Comparison of ENCODE assay signal across 1 cellular context in genomic region chr16:88754912-88755744, GRCh38.
TF ChIP-seq lines count a peak whose summit lies in the region.

No MANE protein-coding gene starts in this region.

TF ChIP-seq in K562, 482 proteins besides CTCF, POLR2A, EP300 and RAD21:
- peak; percentile 19 for TF ChIP-seq FIP1L1 (IDR thresholded peaks at IDR 0.05; ENCODE audit: low read depth, low read length, poor library complexity, severe bottlenecking)
- peak; percentile 69 for TF ChIP-seq EGR1 (conservative IDR thresholded peaks at IDR 0.05)
- TF ChIP-seq POLR2G (IDR thresholded peaks at IDR 0.05; ENCODE audit: low read depth, low read length): peak; percentile 51
- no peak for TF ChIP-seq WHSC1 (IDR thresholded peaks at IDR 0.05; ENCODE audit: low read length)
TF ChIP-seq in K562: peak in this region for 3.
